ENCODE assay signal across 1 cellular context in genomic region chr11:46238078-46238966, GRCh38.
TF ChIP-seq lines count a peak whose summit lies in the region.

No MANE protein-coding gene starts in this region.

TF ChIP-seq in K562, 482 proteins besides CTCF, POLR2A, EP300 and RAD21 (continued from another document):
- TF ChIP-seq TAF15 (IDR thresholded peaks at IDR 0.05; ENCODE audit: low read depth, low read length) (no peak), MYC (IDR thresholded peaks at IDR 0.05; ENCODE audit: low read depth, low read length) (no peak), MYC (CRISPR knock-in tag; IDR thresholded peaks at IDR 0.05; ENCODE audit: borderline replicate concordance, low read depth) (no peak), MTA2 (IDR thresholded peaks at IDR 0.05; ENCODE audit: low read depth) (no peak), CCNT2 (IDR thresholded peaks at IDR 0.05; ENCODE audit: borderline replicate concordance, extremely low read depth, insufficient read length, low read depth, low read length) (peak; percentile 59), MAFF (IDR thresholded peaks at IDR 0.05; ENCODE audit: low read length) (no peak), BCOR (IDR thresholded peaks at IDR 0.05) (peak; percentile 81), SLC30A9 (CRISPR knock-in tag; IDR thresholded peaks at IDR 0.05) (no peak), BCL6 (CRISPR knock-in tag; IDR thresholded peaks at IDR 0.05) (no peak), ZNF511 (CRISPR knock-in tag; IDR thresholded peaks at IDR 0.05) (no peak; the same call in 1 of the 2 replicates), KDM4B (IDR thresholded peaks at IDR 0.05; ENCODE audit: borderline replicate concordance in 2 of 2, low read depth in 1 of 2) (no peak), SREBF2 (CRISPR knock-in tag; IDR thresholded peaks at IDR 0.05) (no peak), JUNB (CRISPR knock-in tag; conservative IDR thresholded peaks at IDR 0.05) (no peak), ZNF584 (CRISPR knock-in tag; IDR thresholded peaks at IDR 0.05; ENCODE audit: low read depth) (no peak), SOX6 (IDR thresholded peaks at IDR 0.05) (0 out of 2 replicates have a peak, but pooled peaks have one; percentile 19), MCM7 (IDR thresholded peaks at IDR 0.05) (no peak), RREB1 (CRISPR knock-in tag; IDR thresholded peaks at IDR 0.05) (peak; percentile 89; the same call in 1 of the 2 replicates), SMARCC2 (IDR thresholded peaks at IDR 0.05; ENCODE audit: low read depth) (no peak), SAFB2 (IDR thresholded peaks at IDR 0.05; ENCODE audit: borderline replicate concordance, low read depth, low read length, severe bottlenecking) (no peak), C11orf30 (IDR thresholded peaks at IDR 0.05; ENCODE audit: low read depth) (no peak), HLTF (IDR thresholded peaks at IDR 0.05) (no peak), NFRKB (IDR thresholded peaks at IDR 0.05; ENCODE audit: low read depth) (0 out of 2 replicates have a peak, but pooled peaks have one; percentile 37), SP2 (IDR thresholded peaks at IDR 0.05; ENCODE audit: extremely low read depth, low read depth, low read length, poor library complexity, severe bottlenecking) (no peak), ZFP1 (CRISPR knock-in tag; IDR thresholded peaks at IDR 0.05) (no peak), POLR2AphosphoS2 (IDR thresholded peaks at IDR 0.05; ENCODE audit: low read length) (no peak), RBM14 (IDR thresholded peaks at IDR 0.05; ENCODE audit: borderline replicate concordance, insufficient read depth, low read depth, low read length) (no peak), RAD51 (IDR thresholded peaks at IDR 0.05; ENCODE audit: borderline replicate concordance, low read depth) (no peak), CSDE1 (IDR thresholded peaks at IDR 0.05) (no peak), ZNF175 (CRISPR knock-in tag; IDR thresholded peaks at IDR 0.05; ENCODE audit: low read depth) (peak; percentile 32; the same call in 1 of the 2 replicates), CLOCK (CRISPR knock-in tag; IDR thresholded peaks at IDR 0.05; ENCODE audit: borderline replicate concordance) (no peak), ATF1 (CRISPR knock-in tag; IDR thresholded peaks at IDR 0.05) (no peak), ATF1 (tag; IDR thresholded peaks at IDR 0.05) (peak; percentile 93), NR4A1 (CRISPR knock-in tag; IDR thresholded peaks at IDR 0.05) (no peak), NR4A1 (tag; IDR thresholded peaks at IDR 0.05) (peak; percentile 21; the same call in 1 of the 2 replicates), RFX7 (CRISPR knock-in tag; IDR thresholded peaks at IDR 0.05) (no peak), ZNF146 (CRISPR knock-in tag; IDR thresholded peaks at IDR 0.05; ENCODE audit: unreplicated experiment) (no peak), SPI1 (IDR thresholded peaks at IDR 0.05; ENCODE audit: borderline replicate concordance, low read depth, low read length) (no peak), FOS (IDR thresholded peaks at IDR 0.05; ENCODE audit: extremely low read depth, insufficient read length) (no peak), MXD1 (CRISPR knock-in tag; IDR thresholded peaks at IDR 0.05; ENCODE audit: borderline replicate concordance, poor library complexity, severe bottlenecking) (no peak), ZBTB8A (IDR thresholded peaks at IDR 0.05; ENCODE audit: partially characterized antibody) (no peak), ZBTB1 (CRISPR knock-in tag; IDR thresholded peaks at IDR 0.05; ENCODE audit: borderline replicate concordance, low read depth) (peak; percentile 71), FOXK1 (CRISPR knock-in tag; IDR thresholded peaks at IDR 0.05; ENCODE audit: borderline replicate concordance) (no peak), TAF1 (IDR thresholded peaks at IDR 0.05; ENCODE audit: control insufficient read depth, extremely low read depth, insufficient read depth, low read length, severe bottlenecking) (peak; percentile 28), KLF16 (IDR thresholded peaks at IDR 0.05) (no peak), SRSF9 (IDR thresholded peaks at IDR 0.05; ENCODE audit: borderline replicate concordance, low read depth, low read length) (no peak), ADNP (tag; IDR thresholded peaks at IDR 0.05) (no peak), RBM25 (IDR thresholded peaks at IDR 0.05; ENCODE audit: low read depth, low read length, severe bottlenecking) (peak; percentile 79), SIX5 (IDR thresholded peaks at IDR 0.05; ENCODE audit: borderline replicate concordance in 1 of 2, insufficient read depth in 1 of 2, low read depth in 1 of 2, low read length in 2 of 2) (no peak), POLR2G (IDR thresholded peaks at IDR 0.05; ENCODE audit: low read depth, low read length) (peak; percentile 76), RERE (CRISPR knock-in tag; IDR thresholded peaks at IDR 0.05; ENCODE audit: borderline replicate concordance) (0 out of 2 replicates have a peak, but pooled peaks have one; percentile 72), MED1 (CRISPR knock-in tag; IDR thresholded peaks at IDR 0.05; ENCODE audit: borderline replicate concordance) (no peak), GTF2A2 (tag; IDR thresholded peaks at IDR 0.05) (no peak), ASH1L (IDR thresholded peaks at IDR 0.05; ENCODE audit: borderline replicate concordance, low read depth, partially characterized antibody) (no peak)
